Comparison of ENCODE assay signal across 9 cellular contexts in genomic region chr16:30334473-30334985, GRCh38. TPM values are rescaled to one million over a fixed set of nuclear protein-coding genes. Genes with fewer than 3 reads are reported as not detected.
A peak's percentile ranks its signal among the peaks of the same experiment; 100 is the strongest.
DNase-seq lines count a peak whose midpoint lies in the region; ATAC-seq, FAIRE-seq and TF ChIP-seq lines count a peak whose summit lies in the region.
"Not testable (repeated sequence)": the region's sequence is repeated elsewhere in the genome, so short reads cannot be mapped to it uniquely, and the experiment has no call there.
"Had no signal": no experiment of that assay in that cellular context is flagged by ENCODE, and none has a peak within 500 bp of the region (broad histone marks: within the 10 kb centered on the region; RNA-seq: fewer than 3 reads in every experiment).

No MANE protein-coding gene starts in this region.

- H3K4me3 Mint-ChIP-seq in type B pancreatic cell: peak overlapping the region; percentile 97

- H3K9me3 ChIP-seq in adipocyte (ENCODE audit: control insufficient read depth, low read length); right atrium auricular region; psoas muscle: not testable (repeated sequence)

- intact Hi-C loops in psoas muscle (cut with DNase I): not testable (repeated sequence)

- H3K27me3 ChIP-seq in adipocyte (replicated peaks; ENCODE audit: control insufficient read depth, insufficient read depth, low read length); right atrium auricular region; psoas muscle (ENCODE audit: insufficient read depth in 3 of 3, low read length in 2 of 3): not testable (repeated sequence)

- TF ChIP-seq POLR2A in GM12892 (IDR thresholded peaks at IDR 0.05; ENCODE audit: low read depth, low read length): not testable (repeated sequence)

- peak overlapping the region; percentile 86 for H3K9ac ChIP-seq in adipocyte (ENCODE audit: low read length)

- H3K4me1 Mint-ChIP-seq in type B pancreatic cell (ENCODE audit: unreplicated experiment): not testable (repeated sequence)

- H3K27ac ChIP-seq in right atrium auricular region (peak overlapping the region; percentile 96 to 99), psoas muscle (peak overlapping the region; percentile 97)

- TF ChIP-seq CTCF in right atrium auricular region (IDR thresholded peaks at IDR 0.05); psoas muscle (IDR thresholded peaks at IDR 0.05); type B pancreatic cell (conservative IDR thresholded peaks at IDR 0.05): not testable (repeated sequence)

- H3K4me3 ChIP-seq in adipocyte (ENCODE audit: low read length) (peak overlapping the region; percentile 82), right atrium auricular region (peak overlapping the region; percentile 81 to 97), psoas muscle (peak overlapping the region; percentile 82)

- ATAC-seq in HG02840 (IDR thresholded peaks at IDR 0.05; ENCODE audit: low FRiP score, unreplicated experiment) (peak; percentile 79), psoas muscle (peak; percentile 81 to 93 (median 90))

- not testable (repeated sequence) for H3K36me3 Mint-ChIP-seq in type B pancreatic cell

- H3K27me3 Mint-ChIP-seq in type B pancreatic cell: not testable (repeated sequence)

- H3K27ac Mint-ChIP-seq in type B pancreatic cell: peak overlapping the region; percentile 96

- not testable (repeated sequence) for H3K9me3 Mint-ChIP-seq in type B pancreatic cell

- not testable (repeated sequence) for H3K36me3 ChIP-seq in adipocyte (ENCODE audit: control insufficient read depth, insufficient read depth, low read length, severe bottlenecking); right atrium auricular region; psoas muscle (ENCODE audit: insufficient read depth in 1 of 2, low read depth in 1 of 2)

- 0% methylated on average over 3 to 24 of the region's 33 CpGs for WGBS in psoas muscle, 3 donors

- H3K4me1 ChIP-seq in adipocyte (ENCODE audit: control insufficient read depth, insufficient read depth, low read length): peaks cover 19% of the 10 kb centered on the region
- not testable (repeated sequence) for H3K4me1 ChIP-seq in right atrium auricular region, psoas muscle

- DNase-seq in GM12892 (ENCODE audit: insufficient read length): peak; percentile 49
- DNase-seq in NCI-H1417 (lab: John Stamatoyannopoulos, UW): peak; percentile 47 to 82 (median 82)
- peak; percentile 80 for DNase-seq in T-helper 22 cell (ENCODE audit: low read depth)
- DNase-seq in adipocyte (ENCODE audit: low read depth): peak; percentile 86
- DNase-seq in right atrium auricular region (ENCODE audit: low spot score); type B pancreatic cell (ENCODE audit: extremely low spot score, unreplicated experiment): not testable (repeated sequence)
- DNase-seq in psoas muscle: peak; percentile 86 to 93

- FAIRE-seq in GM12892 (lab: Jason Lieb, UNC): not testable (repeated sequence)

RNA-seq across cellular contexts. Expression of gene CD2BP2, which starts 20.6 kb away (rescaled TPM):
- 28.0 TPM for polyA plus RNA-seq in GM12892 (2012; ENCODE audit: missing spikeins)
- total RNA-seq in right atrium auricular region: 10 to 100 TPM; 22.0 to 39.3 TPM
- 10 to 100 TPM; 38.9 to 65.0 (median 49.6) TPM for total RNA-seq in psoas muscle
- 10 to 100 TPM; 31.0 to 61.8 (median 55.6) TPM for polyA plus RNA-seq in psoas muscle
- 64.6 and 68.9 TPM in 2 replicates for total RNA-seq in type B pancreatic cell (ENCODE audit: low replicate concordance)

RNA-seq across cellular contexts. Expression of gene TBC1D10B, which starts 35.8 kb away (rescaled TPM):
- polyA plus RNA-seq in GM12892 (2012; ENCODE audit: missing spikeins): 12.4 TPM
- total RNA-seq in right atrium auricular region: 10 to 100 TPM; 20.0 to 22.3 TPM
- 10 to 100 TPM; 30.1 to 50.0 (median 34.1) TPM for total RNA-seq in psoas muscle
- 10 to 100 TPM; 24.5 to 45.0 (median 26.4) TPM for polyA plus RNA-seq in psoas muscle
- total RNA-seq in type B pancreatic cell (ENCODE audit: low replicate concordance): 46.8 and 50.0 TPM in 2 replicates

RNA-seq across cellular contexts. Expression of gene MYL11, which starts 40.1 kb away (rescaled TPM):
- polyA plus RNA-seq in GM12892 (2012; ENCODE audit: missing spikeins): not detected
- total RNA-seq in right atrium auricular region (not detected), psoas muscle (1,000 to 10,000 TPM; 1,414 to 6,743 (median 2,777) TPM), type B pancreatic cell (ENCODE audit: low replicate concordance) (10.4 and 21.7 TPM in 2 replicates)
- polyA plus RNA-seq in psoas muscle: 1,000 to 10,000 TPM in 2 of 3 donors, 100 to 1,000 TPM in 1; 636 to 4,264 (median 2,548) TPM
- total RNA-seq: T-helper 2 cell treated with Interferon-gamma antibody and Interleukin-4, amounts not matched to agents 100 ng/mL and 5 ng/mL, for 36 hours had no signal

RNA-seq across cellular contexts. Expression of gene SEPTIN1, which starts 47.8 kb away (rescaled TPM):
- polyA plus RNA-seq in GM12892 (2012; ENCODE audit: missing spikeins): 70.7 TPM
- total RNA-seq in right atrium auricular region: under 1 TPM in 1 of 2 donors, not detected in 1; 0.35 TPM
- 1 to 10 TPM in 2 of 4 donors, under 1 TPM in 2; 0.34 to 1.8 (median 0.90) TPM for total RNA-seq in psoas muscle
- polyA plus RNA-seq in psoas muscle: under 1 TPM; 0.22 to 0.51 (median 0.28) TPM
- total RNA-seq in type B pancreatic cell (ENCODE audit: low replicate concordance): 1.4 and 2.3 TPM in 2 replicates

Comparison
In these comparisons a context has a peak if more than half of its experiments do, and no peak if none do; other contexts are left out.
1. RNA of gene MYL11, which starts 40.1 kb away (total RNA-seq): 1,414 to 6,743 TPM in psoas muscle; 10.4 to 21.7 TPM in type B pancreatic cell and not detected in right atrium auricular region; every median in the first group is over 10 times any median in the second.
2. Peak in every context shown above with its lines, with median percentiles within 50 percentile points of each other: H3K4me3 ChIP-seq.